In genomic region chrX:154363706-154364439, GRCh38 we compare ENCODE assay signal across 16 cellular contexts.
"Had no signal": no experiment of that assay in that cellular context is flagged by ENCODE, and none has a peak within 500 bp of the region (broad histone marks: within the 10 kb centered on the region; RNA-seq: fewer than 3 reads in every experiment).

No MANE protein-coding gene starts in this region.

- H3K4me3 Mint-ChIP-seq: activated B cell treated with CpG ODN at 0.5 μM for 24 hours; activated CD4-positive, alpha-beta T cell treated with anti-CD3 and anti-CD28 coated beads, Interleukin-2, amount 10 ng/mL, durations not matched to agents 24 days and 14 days; activated naive CD4-positive, alpha-beta T cell treated with anti-CD3 and anti-CD28 coated beads, Interleukin-2, amount 50 U/mL, for 24 hours; brain; nephron had no signal

- H3K27ac ChIP-seq: SJSA1, tibial nerve had no signal

- H3K27ac Mint-ChIP-seq: activated B cell treated with CpG ODN at 0.5 μM for 24 hours; activated CD4-positive, alpha-beta T cell treated with anti-CD3 and anti-CD28 coated beads, Interleukin-2, amount 10 ng/mL, durations not matched to agents 24 days and 14 days; activated naive CD4-positive, alpha-beta T cell treated with anti-CD3 and anti-CD28 coated beads, Interleukin-2, amount 50 U/mL, for 24 hours; activated T-helper 2 cell treated with anti-CD3 and anti-CD28 coated beads, Interferon-gamma antibody, Interleukin-2, Interleukin-4, amounts not matched to agents 10 μg/mL and 5 μg/mL and 100 μg/mL, durations not matched to agents 14 hours and 24 hours and 36 hours; nephron had no signal

- H3K9me3 Mint-ChIP-seq: activated B cell treated with CpG ODN at 0.5 μM for 24 hours; activated CD4-positive, alpha-beta T cell treated with anti-CD3 and anti-CD28 coated beads, Interleukin-2, amount 10 ng/mL, durations not matched to agents 24 days and 14 days; activated naive CD4-positive, alpha-beta T cell treated with anti-CD3 and anti-CD28 coated beads, Interleukin-2, amount 50 U/mL, for 24 hours; activated T-helper 2 cell treated with anti-CD3 and anti-CD28 coated beads, Interferon-gamma antibody, Interleukin-2, Interleukin-4, amounts not matched to agents 10 μg/mL and 5 μg/mL and 100 μg/mL, durations not matched to agents 14 hours and 24 hours and 36 hours had no signal

- DNase-seq: activated B cell treated with CpG ODN at 0.5 μM for 24 hours; activated CD4-positive, alpha-beta T cell treated with anti-CD3 and anti-CD28 coated beads, Interleukin-2, amount 10 ng/mL, durations not matched to agents 24 days and 14 days; amniotic stem cell; cerebellar nuclear complex; left cardiac atrium; stimulated activated CD4-positive, alpha-beta T cell treated with anti-CD3 and anti-CD28 coated beads, Interleukin-15, amount 100 ng/mL, for 24 hours; stimulated activated CD4-positive, alpha-beta T cell treated with anti-CD3 and anti-CD28 coated beads, Interleukin-4, amount 100 ng/mL, for 24 hours; T-helper 1 cell had no signal

- H3K9me3 ChIP-seq: SJSA1, tibial nerve had no signal

- H3K27me3 Mint-ChIP-seq: activated B cell treated with CpG ODN at 0.5 μM for 24 hours; activated CD4-positive, alpha-beta T cell treated with anti-CD3 and anti-CD28 coated beads, Interleukin-2, amount 10 ng/mL, durations not matched to agents 24 days and 14 days; activated naive CD4-positive, alpha-beta T cell treated with anti-CD3 and anti-CD28 coated beads, Interleukin-2, amount 50 U/mL, for 24 hours had no signal

- H3K4me1 Mint-ChIP-seq: activated naive CD4-positive, alpha-beta T cell treated with anti-CD3 and anti-CD28 coated beads, Interleukin-2, amount 50 U/mL, for 24 hours; nephron had no signal

- ATAC-seq: esophagus mucosa, left cardiac atrium had no signal

- H3K36me3 Mint-ChIP-seq: activated naive CD4-positive, alpha-beta T cell treated with anti-CD3 and anti-CD28 coated beads, Interleukin-2, amount 50 U/mL, for 24 hours had no signal

- H3K27me3 ChIP-seq: SJSA1, tibial nerve had no signal

- H3K4me3 ChIP-seq: lung, SJSA1, tibial nerve had no signal
